ENCODE assay signal across 17 cellular contexts in the genomic region with DNA sequence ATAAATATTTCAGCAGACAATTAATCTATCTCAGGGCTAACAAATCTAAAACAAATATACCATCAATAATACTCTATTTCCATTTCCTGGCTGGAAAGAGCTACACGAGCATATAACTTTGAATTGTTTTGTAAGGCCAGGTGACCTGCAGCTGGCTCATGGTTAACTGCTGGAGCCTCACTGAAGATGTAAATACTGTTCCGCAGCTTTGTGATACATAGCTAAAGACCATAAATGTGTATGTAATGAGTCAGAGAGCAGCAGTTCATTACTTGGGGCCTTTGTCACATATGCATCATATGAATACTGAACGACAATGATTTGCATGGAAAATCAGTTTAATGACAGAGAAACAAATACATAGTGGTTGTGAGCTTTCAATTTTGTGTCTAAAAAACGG.
A peak's percentile ranks its signal among the peaks of the same experiment; 100 is the strongest.
DNase-seq lines count a peak whose midpoint lies in the region; ATAC-seq and TF ChIP-seq lines count a peak whose summit lies in the region.
"Had no signal": no experiment of that assay in that cellular context is flagged by ENCODE, and none has a peak within 500 bp of the region (broad histone marks: within the 10 kb centered on the region; RNA-seq: fewer than 3 reads in every experiment).

No MANE protein-coding gene starts in this region.

- no peak for TF ChIP-seq CTCF in astrocyte of the spinal cord (IDR thresholded peaks at IDR 0.05; ENCODE audit: low read depth, low read length)

- peak; percentile 68 for DNase-seq in DMS53 (lab: John Stamatoyannopoulos, UW)
- DNase-seq in NCI-H1417 (lab: John Stamatoyannopoulos, UW), result peak in 2 of 3 experiments; percentile 23 to 79
- DNase-seq in astrocyte of the spinal cord (ENCODE audit: low read depth, low spot score), result peak; percentile 86
- DNase-seq in lung microvascular endothelial cell (ENCODE audit: low read depth in 2 of 2), result peak; percentile 72 to 90
- no peak for DNase-seq in stimulated activated CD4-positive, alpha-beta T cell treated with anti-CD3 and anti-CD28 coated beads, Interleukin-4, amount 100 ng/mL, for 24 hours
- no peak for DNase-seq in T1000 (lab: John Stamatoyannopoulos, UW)
- no peak for DNase-seq in cerebellar cortex (ENCODE audit: low spot score)
- DNase-seq: activated CD8-positive, alpha-beta memory T cell treated with anti-CD3 and anti-CD28 coated beads, Interleukin-2, amount 50 U/mL, for 4 hours; body of pancreas; CD4-positive, CD25-positive, alpha-beta regulatory T cell; esophagus squamous epithelium; Kasumi-1; left cardiac atrium; NCI-H2171 treated with DMSO at 0.1 percent for 48 hours; RPMI8226; stimulated activated CD4-positive, alpha-beta T cell treated with anti-CD3 and anti-CD28 coated beads, Interleukin-15, amount 100 ng/mL, for 24 hours had no signal

- no peak overlapping the region for H3K4me3 ChIP-seq in astrocyte of the spinal cord (ENCODE audit: low read depth, low read length)
- H3K4me3 ChIP-seq: body of pancreas, esophagus squamous epithelium had no signal

- ATAC-seq in GM18868 (IDR thresholded peaks at IDR 0.05; ENCODE audit: unreplicated experiment), result no peak
- ATAC-seq: body of pancreas, left cardiac atrium had no signal

- in situ Hi-C loops in astrocyte of the spinal cord (cut with HindIII; ENCODE audit: low sequenced_read_pairs), result no loop called here

Comparison
In these comparisons a context has a peak if more than half of its experiments do, and no peak if none do; other contexts are left out.
1. DNase-seq: peak in DMS53 (single experiment), NCI-H1417 (2 of 3), astrocyte of the spinal cord (single experiment) and lung microvascular endothelial cell (2 of 2); none in stimulated activated CD4-positive, alpha-beta T cell treated with anti-CD3 and anti-CD28 coated beads, Interleukin-4, amount 100 ng/mL, for 24 hours (single experiment), T1000 (single experiment) and cerebellar cortex (single experiment).